19 cellular contexts compared by ENCODE assay signal in the genomic region with DNA sequence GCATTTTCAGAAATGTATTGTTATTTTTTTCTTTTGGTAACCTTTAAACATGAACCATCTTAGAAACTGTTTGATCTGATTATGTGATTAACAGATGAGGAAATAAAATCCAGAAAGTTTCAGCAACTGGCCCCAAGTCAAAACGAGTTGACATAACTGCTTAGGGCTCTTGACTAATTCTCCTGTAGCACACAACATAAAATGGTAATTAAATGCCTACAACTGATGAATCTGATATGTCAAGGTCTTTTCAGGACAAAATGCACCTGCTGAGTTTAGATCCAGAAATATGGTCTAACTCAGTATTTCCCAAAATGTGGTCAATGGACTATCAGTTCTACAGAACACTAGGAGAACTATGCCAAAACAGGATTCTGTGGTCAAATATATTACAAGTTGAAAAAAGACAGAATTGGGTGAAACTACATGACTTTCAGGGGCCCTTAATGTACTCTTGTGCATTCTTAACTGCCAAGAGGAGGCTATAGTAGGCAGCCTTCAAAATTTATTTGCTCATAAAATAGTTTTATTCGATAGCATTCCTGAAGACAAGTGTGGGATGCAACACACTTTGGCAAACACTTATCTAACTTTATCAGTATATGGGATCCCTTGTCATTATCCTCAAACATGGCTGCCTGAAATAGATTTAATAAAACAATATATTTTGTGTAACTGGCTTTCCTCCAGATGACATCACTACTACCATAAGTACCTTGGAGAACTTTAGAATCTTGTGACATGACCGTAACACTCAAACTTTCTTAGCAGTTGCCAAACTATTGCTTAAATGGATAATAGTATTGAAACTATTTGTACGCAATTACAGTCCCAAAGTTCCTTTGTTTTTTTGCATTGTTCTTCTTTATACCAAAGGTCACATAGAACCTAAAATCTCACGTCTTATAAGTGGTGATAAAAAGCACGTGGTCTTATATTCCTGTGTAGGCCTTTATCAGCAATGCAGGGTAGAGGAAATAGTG. TPM values are rescaled to one million over a fixed set of nuclear protein-coding genes. Genes with fewer than 3 reads are reported as not detected.
DNase-seq lines count a peak whose midpoint lies in the region; ATAC-seq, FAIRE-seq and TF ChIP-seq lines count a peak whose summit lies in the region.
"Had no signal": no experiment of that assay in that cellular context is flagged by ENCODE, and none has a peak within 500 bp of the region (broad histone marks: within the 10 kb centered on the region; RNA-seq: fewer than 3 reads in every experiment).

No MANE protein-coding gene starts in this region.

- ATAC-seq in left cardiac atrium (no peak), A549 (no peak), lower lobe of right lung (peak; percentile 30 to 50)

- H3K4me1 ChIP-seq in cardiac muscle cell (ENCODE audit: low read depth) (peaks cover 75% of the 10 kb centered on the region), A549 (no peaks in the 10 kb centered on the region), lower lobe of right lung (no peaks in the 10 kb centered on the region)

- no peak for TF ChIP-seq POLR2A in A549 (IDR thresholded peaks at IDR 0.05; ENCODE audit: low read length)

- H3K27ac ChIP-seq in cardiac muscle cell: peak overlapping the region; percentile 92
- no peak overlapping the region for H3K27ac ChIP-seq in A549
- H3K27ac ChIP-seq in lower lobe of right lung: no peak overlapping the region
- H3K27ac ChIP-seq: C4-2B had no signal

- H3K36me3 ChIP-seq in cardiac muscle cell: peaks cover 25% of the 10 kb centered on the region
- H3K36me3 ChIP-seq in lower lobe of right lung: no peaks in the 10 kb centered on the region

- TF ChIP-seq RAD21 in A549 (conservative IDR thresholded peaks at IDR 0.05 in 1 of 2, IDR thresholded peaks at IDR 0.05 in 1 of 2): no peak

- H3K4me3 ChIP-seq in cardiac muscle cell (no peak overlapping the region), A549 (no peak overlapping the region), lower lobe of right lung (no peak overlapping the region)

- POLR2A ChIA-PET in A549 (lab: Yijun Ruan, JAX): no interaction called here

- in situ Hi-C loops in G401 (cut with HindIII; ENCODE audit: low sequenced_read_pairs): no loop called here

- no peaks in the 10 kb centered on the region for H3K27me3 ChIP-seq in cardiac muscle cell
- no peaks in the 10 kb centered on the region for H3K27me3 ChIP-seq in lower lobe of right lung (ENCODE audit: low read depth)

- WGBS in A549 (ENCODE audit: missing lambda C conversion rate): 63% methylated on average over 6 of the region's 6 CpGs

- DNase-seq in cardiac muscle cell (ENCODE audit: low read depth in 1 of 2, low spot score in 1 of 2) (no peak), left cardiac atrium (no peak), A549 (ENCODE audit: low read depth in 1 of 2, low spot score in 1 of 2) (no peak), amniotic epithelial cell (ENCODE audit: low read depth) (peak; percentile 23), lower lobe of right lung (no peak), G401 (ENCODE audit: low spot score) (no peak), anterior cingulate cortex (lab: John Stamatoyannopoulos, UW) (no peak)
- DNase-seq: 8988T; ACHN; CD4-positive, alpha-beta memory T cell; DMS153; DMS79 treated with DMSO at 0.1 percent for 48 hours; EL; GDM1; HCEC 1CT had no signal

- intact Hi-C loops in left cardiac atrium (cut with DNase I): no loop called here
- intact Hi-C loops in lower lobe of right lung (cut with DNase I): no loop called here

- no peak for TF ChIP-seq EP300 in A549 (IDR thresholded peaks at IDR 0.05)

- no peak overlapping the region for H3K4me2 ChIP-seq in A549

- peak; percentile 7 for FAIRE-seq in A549 (lab: Jason Lieb, UNC)
- FAIRE-seq: D721Med, GM12892, HTR-8/SVneo had no signal

- TF ChIP-seq CTCF in cardiac muscle cell (IDR thresholded peaks at IDR 0.05; ENCODE audit: low read depth, low read length) (no peak), A549 (IDR thresholded peaks at IDR 0.05) (no peak), lower lobe of right lung (IDR thresholded peaks at IDR 0.05) (no peak)

- CTCF ChIA-PET in A549 (lab: Yijun Ruan, JAX): no interaction called here

- H3K9me3 ChIP-seq in cardiac muscle cell (ENCODE audit: low read depth) (no peaks in the 10 kb centered on the region), A549 (no peaks in the 10 kb centered on the region), lower lobe of right lung (no peaks in the 10 kb centered on the region)

TF ChIP-seq in A549, 52 proteins besides CTCF, POLR2A, EP300 and RAD21:
- TF ChIP-seq GATA3 (IDR thresholded peaks at IDR 0.05; ENCODE audit: borderline replicate concordance) (no peak), HDAC2 (IDR thresholded peaks at IDR 0.05) (no peak), JUN (IDR thresholded peaks at IDR 0.05) (no peak), HOXB5 (CRISPR knock-in tag; IDR thresholded peaks at IDR 0.05) (no peak), RARB (CRISPR knock-in tag; IDR thresholded peaks at IDR 0.05) (no peak), CHD4 (IDR thresholded peaks at IDR 0.05; ENCODE audit: borderline replicate concordance) (no peak), CEBPB (IDR thresholded peaks at IDR 0.05) (no peak), RNF2 (IDR thresholded peaks at IDR 0.05; ENCODE audit: borderline replicate concordance, low read depth) (no peak), HOXA7 (CRISPR knock-in tag; IDR thresholded peaks at IDR 0.05) (no peak), EHMT2 (IDR thresholded peaks at IDR 0.05; ENCODE audit: low read depth) (no peak)
- TF ChIP-seq, protein P1, sequence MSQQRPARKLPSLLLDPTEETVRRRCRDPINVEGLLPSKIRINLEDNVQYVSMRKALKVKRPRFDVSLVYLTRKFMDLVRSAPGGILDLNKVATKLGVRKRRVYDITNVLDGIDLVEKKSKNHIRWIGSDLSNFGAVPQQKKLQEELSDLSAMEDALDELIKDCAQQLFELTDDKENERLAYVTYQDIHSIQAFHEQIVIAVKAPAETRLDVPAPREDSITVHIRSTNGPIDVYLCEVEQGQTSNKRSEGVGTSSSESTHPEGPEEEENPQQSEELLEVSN (IDR thresholded peaks at IDR 0.05; ENCODE audit: borderline replicate concordance, low read depth): no peak
- TF ChIP-seq, protein P2, sequence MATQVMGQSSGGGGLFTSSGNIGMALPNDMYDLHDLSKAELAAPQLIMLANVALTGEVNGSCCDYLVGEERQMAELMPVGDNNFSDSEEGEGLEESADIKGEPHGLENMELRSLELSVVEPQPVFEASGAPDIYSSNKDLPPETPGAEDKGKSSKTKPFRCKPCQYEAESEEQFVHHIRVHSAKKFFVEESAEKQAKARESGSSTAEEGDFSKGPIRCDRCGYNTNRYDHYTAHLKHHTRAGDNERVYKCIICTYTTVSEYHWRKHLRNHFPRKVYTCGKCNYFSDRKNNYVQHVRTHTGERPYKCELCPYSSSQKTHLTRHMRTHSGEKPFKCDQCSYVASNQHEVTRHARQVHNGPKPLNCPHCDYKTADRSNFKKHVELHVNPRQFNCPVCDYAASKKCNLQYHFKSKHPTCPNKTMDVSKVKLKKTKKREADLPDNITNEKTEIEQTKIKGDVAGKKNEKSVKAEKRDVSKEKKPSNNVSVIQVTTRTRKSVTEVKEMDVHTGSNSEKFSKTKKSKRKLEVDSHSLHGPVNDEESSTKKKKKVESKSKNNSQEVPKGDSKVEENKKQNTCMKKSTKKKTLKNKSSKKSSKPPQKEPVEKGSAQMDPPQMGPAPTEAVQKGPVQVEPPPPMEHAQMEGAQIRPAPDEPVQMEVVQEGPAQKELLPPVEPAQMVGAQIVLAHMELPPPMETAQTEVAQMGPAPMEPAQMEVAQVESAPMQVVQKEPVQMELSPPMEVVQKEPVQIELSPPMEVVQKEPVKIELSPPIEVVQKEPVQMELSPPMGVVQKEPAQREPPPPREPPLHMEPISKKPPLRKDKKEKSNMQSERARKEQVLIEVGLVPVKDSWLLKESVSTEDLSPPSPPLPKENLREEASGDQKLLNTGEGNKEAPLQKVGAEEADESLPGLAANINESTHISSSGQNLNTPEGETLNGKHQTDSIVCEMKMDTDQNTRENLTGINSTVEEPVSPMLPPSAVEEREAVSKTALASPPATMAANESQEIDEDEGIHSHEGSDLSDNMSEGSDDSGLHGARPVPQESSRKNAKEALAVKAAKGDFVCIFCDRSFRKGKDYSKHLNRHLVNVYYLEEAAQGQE (IDR thresholded peaks at IDR 0.05): no peak

RNA-seq across cellular contexts. Expression of a gene that starts 59.4 kb away (rescaled TPM):
- total RNA-seq in cardiac muscle cell: 1,580 and 2,094 TPM in 2 replicates
- polyA plus RNA-seq in cardiac muscle cell: 725 and 1,356 TPM in 2 replicates
- 1 to 10 TPM; 1.6 to 6.9 TPM for total RNA-seq in left cardiac atrium
- 22.2 and 28.3 TPM in 2 replicates for polyA plus RNA-seq in A549 (2011; rRNA removed)
- polyA plus RNA-seq in A549 (2012; cell fraction: cytosol; rRNA removed): 7.4 and 8.9 TPM in 2 replicates
- polyA plus RNA-seq in A549 (2012; cell fraction: nucleus; rRNA removed): 27.5 and 38.7 TPM in 2 replicates
- 22.4 to 30.8 TPM (median 22.7 TPM) in 3 replicates for polyA plus RNA-seq in A549 (2017; fragmentation: RNase III; extraction: RNeasy Plus Mini Kit Qiagen cat#74134 plus additional on column Dnase treatment)
- 83.9 and 89.5 TPM in 2 replicates for polyA minus RNA-seq in A549 (2011; rRNA and poly(A)+ RNA removed)
- 0.83 TPM for total RNA-seq in lower lobe of right lung
- 4.4 and 4.7 TPM in 2 replicates for total RNA-seq in G401 (2014; rRNA removed; shearing (Covaris generic))
- polyA plus RNA-seq: CD4-positive, alpha-beta memory T cell had no signal

Comparison
In these comparisons a context has a peak if more than half of its experiments do, and no peak if none do; other contexts are left out.
1. RNA of a gene that starts 59.4 kb away (total RNA-seq): 1,580 to 2,094 TPM in cardiac muscle cell; 1.6 to 6.9 TPM in left cardiac atrium, 4.4 to 4.7 TPM in G401 and 0.83 TPM in lower lobe of right lung (single experiment); every median in the first group is over 100 times any median in the second.
2. ATAC-seq: peak in lower lobe of right lung (2 of 2); none in left cardiac atrium (0 of 2) and A549 (0 of 2).